17 cellular contexts compared by ENCODE assay signal in the genomic region with DNA sequence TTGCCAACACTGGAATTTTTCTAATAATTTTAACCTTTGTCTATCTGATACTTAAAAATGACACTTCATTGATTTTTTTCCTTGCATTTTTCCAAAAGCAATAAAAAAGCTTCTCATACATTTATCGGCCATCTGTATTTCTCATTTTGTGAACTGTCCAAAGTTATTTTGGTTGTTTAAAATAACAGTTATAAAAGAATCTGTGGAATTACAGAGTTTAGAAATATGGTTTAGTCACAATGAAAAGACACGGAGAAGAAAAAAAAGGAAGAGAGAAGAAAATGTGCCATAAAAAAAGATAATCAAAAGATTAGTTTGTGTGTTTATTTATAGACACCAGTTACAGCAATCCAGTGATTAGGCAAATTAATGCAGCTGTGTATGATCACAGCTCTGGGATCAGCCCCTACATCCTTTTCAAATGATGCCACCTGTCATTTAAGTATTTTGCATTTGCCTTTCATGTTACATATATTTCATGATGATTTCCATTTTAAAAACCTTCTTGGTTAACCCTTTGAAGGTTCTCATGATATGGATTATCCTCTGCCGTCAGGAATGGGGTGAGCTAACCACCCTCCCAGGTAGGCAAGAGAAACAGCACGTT.
DNase-seq lines count a peak whose midpoint lies in the region; ATAC-seq and TF ChIP-seq lines count a peak whose summit lies in the region.
"Had no signal": no experiment of that assay in that cellular context is flagged by ENCODE, and none has a peak within 500 bp of the region (broad histone marks: within the 10 kb centered on the region; RNA-seq: fewer than 3 reads in every experiment).

No MANE protein-coding gene starts in this region.

- POLR2A ChIA-PET in CD4-positive, alpha-beta T cell (lab: Charles Lee) = interaction anchor here (1.2 kb wide), 1 partner anchor 14 kb away, joined by 3 read pairs; no protein-coding TSS in a partner anchor
- POLR2A ChIA-PET in T-cell (lab: Charles Lee) = no interaction called here
- POLR2A ChIA-PET in activated CD4-positive, alpha-beta memory T cell treated with anti-CD3 and anti-CD28 coated beads for 36 hours (lab: Charles Lee) = no interaction called here

- CTCF ChIA-PET in CD4-positive, alpha-beta T cell (lab: Charles Lee) = interaction anchor here (0.8 kb wide), 1 partner anchor 149 kb away, joined by 3 read pairs; no protein-coding TSS in a partner anchor
- CTCF ChIA-PET in T-cell (lab: Charles Lee) = no interaction called here
- CTCF ChIA-PET in activated CD4-positive, alpha-beta memory T cell treated with anti-CD3 and anti-CD28 coated beads for 36 hours (lab: Charles Lee) = no interaction called here

- H3K27me3 ChIP-seq in CD4-positive, alpha-beta T cell (ENCODE audit: control insufficient read depth, insufficient read depth, low read length) = no peaks in the 10 kb centered on the region
- H3K27me3 ChIP-seq: Peyer's patch had no signal

- no peaks in the 10 kb centered on the region for H3K9me3 ChIP-seq in CD4-positive, alpha-beta T cell (ENCODE audit: control insufficient read depth, low read length)
- H3K9me3 ChIP-seq: Peyer's patch had no signal

- H3K36me3 Mint-ChIP-seq in CD4-positive, alpha-beta T cell (ENCODE audit: low read depth) = peaks cover 49% of the 10 kb centered on the region
- H3K36me3 Mint-ChIP-seq in IgD-negative memory B cell = peaks cover 7% of the 10 kb centered on the region
- peaks cover 20% of the 10 kb centered on the region for H3K36me3 Mint-ChIP-seq in T-cell
- peaks cover 23% of the 10 kb centered on the region for H3K36me3 Mint-ChIP-seq in activated CD4-positive, alpha-beta memory T cell treated with anti-CD3 and anti-CD28 coated beads for 36 hours

- no peak for ATAC-seq in CD4-positive, alpha-beta T cell (ENCODE audit: poor library complexity)
- ATAC-seq in T-cell (replicated peaks in 1 of 4) (no peak), HG03135 (IDR thresholded peaks at IDR 0.05; ENCODE audit: unreplicated experiment) (no peak)

- intact Hi-C loops in CD4-positive, alpha-beta T cell (cut with DNase I, micrococcal nuclease) = no loop called here
- intact Hi-C loops in activated CD4-positive, alpha-beta memory T cell treated with anti-CD3 and anti-CD28 coated beads for 36 hours (cut with micrococcal nuclease) = no loop called here

- DNase-seq in CD4-positive, alpha-beta T cell = no peak
- no peak for DNase-seq in T-cell
- DNase-seq in germinal center (ENCODE audit: low spot score) = peak; percentile 26
- no peak for DNase-seq in activated CD4-positive, alpha-beta memory T cell treated with anti-CD3 and anti-CD28 coated beads for 36 hours
- DNase-seq in AG08395 (ENCODE audit: low spot score) = no peak
- no peak for DNase-seq in NCI-H1694 treated with DMSO at 0.1 percent for 48 hours (lab: John Stamatoyannopoulos, UW)
- DNase-seq: AML-193, DMS79, GDM1, H7, NCI-H1436 treated with DMSO at 0.1 percent for 48 hours, NCI-H2227 treated with DMSO at 0.1 percent for 48 hours, NCI-H524 treated with DMSO at 0.1 percent for 48 hours, Peyer's patch, SHP77 treated with DMSO at 0.1 percent for 48 hours had no signal

- no peaks in the 10 kb centered on the region for H3K27me3 Mint-ChIP-seq in CD4-positive, alpha-beta T cell
- H3K27me3 Mint-ChIP-seq in IgD-negative memory B cell = no peaks in the 10 kb centered on the region
- H3K27me3 Mint-ChIP-seq in T-cell = no peaks in the 10 kb centered on the region
- H3K27me3 Mint-ChIP-seq in activated CD4-positive, alpha-beta memory T cell treated with anti-CD3 and anti-CD28 coated beads for 36 hours = no peaks in the 10 kb centered on the region

- no peaks in the 10 kb centered on the region for H3K9me3 Mint-ChIP-seq in CD4-positive, alpha-beta T cell
- H3K9me3 Mint-ChIP-seq in IgD-negative memory B cell (peaks cover 0 to 2% (median 0%) of the 10 kb centered on the region in 3 donors), T-cell (peaks cover 0 to 4% (median 0%) of the 10 kb centered on the region in 3 donors)
- H3K9me3 Mint-ChIP-seq in activated CD4-positive, alpha-beta memory T cell treated with anti-CD3 and anti-CD28 coated beads for 36 hours = no peaks in the 10 kb centered on the region

- peak overlapping the region; percentile 79 for H3K27ac Mint-ChIP-seq in CD4-positive, alpha-beta T cell
- H3K27ac Mint-ChIP-seq in IgD-negative memory B cell = peak overlapping the region in 2 of 3 donors; percentile 18 to 24
- H3K27ac Mint-ChIP-seq in T-cell = peak overlapping the region; percentile 24 to 76
- no peak overlapping the region for H3K27ac Mint-ChIP-seq in activated CD4-positive, alpha-beta memory T cell treated with anti-CD3 and anti-CD28 coated beads for 36 hours

- no peak for TF ChIP-seq CTCF in CD4-positive, alpha-beta T cell (IDR thresholded peaks at IDR 0.05)

- H3K4me3 Mint-ChIP-seq in CD4-positive, alpha-beta T cell = no peak overlapping the region
- H3K4me3 Mint-ChIP-seq in IgD-negative memory B cell (peak overlapping the region in 2 of 4 donors; percentile 41 to 58), T-cell (no peak overlapping the region)
- no peak overlapping the region for H3K4me3 Mint-ChIP-seq in activated CD4-positive, alpha-beta memory T cell treated with anti-CD3 and anti-CD28 coated beads for 36 hours

- H3K27ac ChIP-seq in CD4-positive, alpha-beta T cell (ENCODE audit: low read depth, low read length) = no peak overlapping the region
- H3K27ac ChIP-seq: Peyer's patch had no signal

- peaks cover 71% of the 10 kb centered on the region for H3K4me1 Mint-ChIP-seq in CD4-positive, alpha-beta T cell (ENCODE audit: low read depth)
- H3K4me1 Mint-ChIP-seq in IgD-negative memory B cell (peaks cover 38 to 58% (median 48%) of the 10 kb centered on the region in 3 donors), T-cell (peaks cover 53 to 66% (median 53%) of the 10 kb centered on the region in 3 donors)
- peaks cover 28% of the 10 kb centered on the region for H3K4me1 Mint-ChIP-seq in activated CD4-positive, alpha-beta memory T cell treated with anti-CD3 and anti-CD28 coated beads for 36 hours (ENCODE audit: low read depth)
